29 cellular contexts compared by ENCODE assay signal in genomic region chr9:3447813-3448212, GRCh38.
"Had no signal": no experiment of that assay in that cellular context is flagged by ENCODE, and none has a peak within 500 bp of the region (broad histone marks: within the 10 kb centered on the region; RNA-seq: fewer than 3 reads in every experiment).

No MANE protein-coding gene starts in this region.

- H3K27ac Mint-ChIP-seq: activated B cell treated with CpG ODN at 0.5 μM for 24 hours; activated CD4-positive, alpha-beta T cell treated with anti-CD3 and anti-CD28 coated beads for 36 hours; activated naive CD8-positive, alpha-beta T cell; activated T-cell treated with anti-CD3 and anti-CD28 coated beads, Interleukin-2, amount 50 U/mL, for 24 hours; memory B cell; neural progenitor cell; stimulated activated naive CD8-positive, alpha-beta T cell treated with anti-CD3 and anti-CD28 coated beads, Interleukin-15, Interleukin-2, amounts not matched to agents 100 ng/mL and 50 ng/mL, for 24 hours had no signal

- H3K36me3 ChIP-seq: adrenal gland, ascending aorta, breast epithelium, colonic mucosa, gastroesophageal sphincter, heart left ventricle, neural progenitor cell, right lobe of liver, tibial artery had no signal

- H3K4me3 ChIP-seq: adrenal gland, ascending aorta, breast epithelium, colonic mucosa, dorsolateral prefrontal cortex, gastroesophageal sphincter, heart left ventricle, neural progenitor cell, right lobe of liver, skin epidermis, tibial artery had no signal

- FAIRE-seq: urothelium cell line had no signal

- H3K4me1 ChIP-seq: adrenal gland, ascending aorta, breast epithelium, colonic mucosa, heart left ventricle, neural progenitor cell, right lobe of liver, tibial artery had no signal

- H3K27me3 ChIP-seq: adrenal gland, ascending aorta, breast epithelium, colonic mucosa, dorsolateral prefrontal cortex, gastroesophageal sphincter, heart left ventricle, neural progenitor cell, right lobe of liver, tibial artery had no signal

- ATAC-seq: activated CD4-positive, alpha-beta T cell treated with anti-CD3 and anti-CD28 coated beads for 36 hours; activated T-helper 17 cell treated with anti-CD3 and anti-CD28 coated beads, Interleukin-2, amount 50 U/mL, for 72 hours; gastroesophageal sphincter; heart left ventricle; left cardiac atrium; right lobe of liver had no signal

- H3K4me3 Mint-ChIP-seq: activated B cell treated with CpG ODN at 0.5 μM for 24 hours; activated CD4-positive, alpha-beta T cell treated with anti-CD3 and anti-CD28 coated beads for 36 hours; activated naive CD8-positive, alpha-beta T cell; activated T-cell treated with anti-CD3 and anti-CD28 coated beads, Interleukin-2, amount 50 U/mL, for 24 hours; activated T-helper 17 cell treated with anti-CD3 and anti-CD28 coated beads, Interleukin-2, amount 50 U/mL, for 72 hours; central memory CD8-positive, alpha-beta T cell; memory B cell; stimulated activated naive CD8-positive, alpha-beta T cell treated with anti-CD3 and anti-CD28 coated beads, Interleukin-15, Interleukin-2, amounts not matched to agents 100 ng/mL and 50 ng/mL, for 24 hours had no signal

- H3K4me2 ChIP-seq: neural progenitor cell had no signal

- H3K27me3 Mint-ChIP-seq: activated B cell treated with CpG ODN at 0.5 μM for 24 hours; activated CD4-positive, alpha-beta T cell treated with anti-CD3 and anti-CD28 coated beads for 36 hours; activated naive CD8-positive, alpha-beta T cell; activated T-cell treated with anti-CD3 and anti-CD28 coated beads, Interleukin-2, amount 50 U/mL, for 24 hours; activated T-helper 17 cell treated with anti-CD3 and anti-CD28 coated beads, Interleukin-2, amount 50 U/mL, for 72 hours; central memory CD8-positive, alpha-beta T cell; memory B cell; stimulated activated naive CD8-positive, alpha-beta T cell treated with anti-CD3 and anti-CD28 coated beads, Interleukin-15, Interleukin-2, amounts not matched to agents 100 ng/mL and 50 ng/mL, for 24 hours had no signal

- H3K9me3 ChIP-seq: adrenal gland, breast epithelium, colonic mucosa, gastroesophageal sphincter, right lobe of liver, tibial artery had no signal

- H3K9ac ChIP-seq: neural progenitor cell had no signal

- H3K27ac ChIP-seq: adrenal gland, ascending aorta, breast epithelium, colonic mucosa, dorsolateral prefrontal cortex, gastroesophageal sphincter, heart left ventricle, right lobe of liver, skin epidermis, tibial artery had no signal

- H2AFZ ChIP-seq: neural progenitor cell had no signal

- H3K4me1 Mint-ChIP-seq: activated B cell treated with CpG ODN at 0.5 μM for 24 hours; activated CD4-positive, alpha-beta T cell treated with anti-CD3 and anti-CD28 coated beads for 36 hours; activated T-helper 17 cell treated with anti-CD3 and anti-CD28 coated beads, Interleukin-2, amount 50 U/mL, for 72 hours; central memory CD8-positive, alpha-beta T cell; memory B cell had no signal

- DNase-seq: activated B cell treated with CpG ODN at 0.5 μM for 24 hours; activated CD4-positive, alpha-beta T cell treated with anti-CD3 and anti-CD28 coated beads for 36 hours; activated CD4-positive, alpha-beta T cell treated with anti-CD3 and anti-CD28 coated beads, Interleukin-2, amount 50 U/mL, for 4 hours; activated CD8-positive, alpha-beta memory T cell treated with anti-CD3 and anti-CD28 coated beads for 24 hours; activated CD8-positive, alpha-beta memory T cell treated with anti-CD3 and anti-CD28 coated beads, Interleukin-2, amount 50 U/mL, for 4 hours; activated naive CD4-positive, alpha-beta T cell; activated T-cell treated with anti-CD3 and anti-CD28 coated beads, Interleukin-2, amount 50 U/mL, for 24 hours; adrenal gland; colonic mucosa; dorsolateral prefrontal cortex; heart left ventricle; islet precursor cell; left cardiac atrium; posterior cingulate gyrus; right lobe of liver; stimulated activated CD4-positive, alpha-beta T cell treated with anti-CD3 and anti-CD28 coated beads, Interleukin-1b, Interleukin-23, amount 100 ng/mL, for 48 hours; T-helper 9 cell; tibial artery had no signal

- H3K9me3 Mint-ChIP-seq: activated T-cell treated with anti-CD3 and anti-CD28 coated beads, Interleukin-2, amount 50 U/mL, for 24 hours; activated T-helper 17 cell treated with anti-CD3 and anti-CD28 coated beads, Interleukin-2, amount 50 U/mL, for 72 hours; central memory CD8-positive, alpha-beta T cell; stimulated activated naive CD8-positive, alpha-beta T cell treated with anti-CD3 and anti-CD28 coated beads, Interleukin-15, Interleukin-2, amounts not matched to agents 100 ng/mL and 50 ng/mL, for 24 hours had no signal
